ENCODE assay signal across 25 cellular contexts in the genomic region with DNA sequence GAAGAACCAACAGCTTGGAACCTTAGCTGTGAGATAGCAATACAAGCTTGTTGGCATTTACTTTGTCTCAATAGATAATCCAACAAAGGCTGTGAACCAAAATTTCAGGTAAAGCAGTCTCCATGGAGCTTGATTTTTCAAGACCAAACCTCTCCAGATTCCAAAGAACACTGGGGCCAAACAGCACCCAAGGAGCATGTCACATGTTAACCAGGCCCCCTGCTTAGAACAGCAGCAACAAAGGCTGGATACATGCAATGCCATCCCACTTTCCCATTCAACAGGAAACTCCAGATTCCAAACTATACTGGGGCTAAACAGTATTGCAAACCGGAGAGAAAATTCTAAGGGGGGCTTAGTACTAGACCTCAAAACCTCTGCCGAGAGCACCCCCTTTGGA.
"Had no signal": no experiment of that assay in that cellular context is flagged by ENCODE, and none has a peak within 500 bp of the region (broad histone marks: within the 10 kb centered on the region; RNA-seq: fewer than 3 reads in every experiment).

No MANE protein-coding gene starts in this region.

- H3K4me3 ChIP-seq: left ventricle myocardium inferior, lung, pancreas, prostate gland, skin epidermis, suprapubic skin, thoracic aorta, tibial nerve, uterus had no signal

- ATAC-seq: natural killer cell treated with Interleukin-12 subunit alpha and Interleukin-12 subunit beta and Interleukin-15 and Interleukin-18, amount 100 ng/mL, for 72 hours; pancreas; right cardiac atrium; sciatic nerve had no signal

- H3K27me3 Mint-ChIP-seq: naive B cell; natural killer cell treated with Interleukin-12 subunit alpha and Interleukin-12 subunit beta and Interleukin-15 and Interleukin-18, amount 100 ng/mL, for 72 hours; stimulated activated naive CD8-positive, alpha-beta T cell treated with anti-CD3 and anti-CD28 coated beads, Interleukin-15, Interleukin-2, amounts not matched to agents 100 ng/mL and 50 ng/mL, for 24 hours; type B pancreatic cell had no signal

- H3K4me1 ChIP-seq: left ventricle myocardium inferior, pancreas, prostate gland, tibial nerve, uterus had no signal

- H3K9me3 ChIP-seq: left ventricle myocardium inferior, pancreas, prostate gland, suprapubic skin, thoracic aorta, tibial nerve, uterus had no signal

- H3K4me3 Mint-ChIP-seq: mesothelial cell of epicardium; naive B cell; natural killer cell treated with Interleukin-12 subunit alpha and Interleukin-12 subunit beta and Interleukin-15 and Interleukin-18, amount 100 ng/mL, for 72 hours; stimulated activated naive CD8-positive, alpha-beta T cell treated with anti-CD3 and anti-CD28 coated beads, Interleukin-15, Interleukin-2, amounts not matched to agents 100 ng/mL and 50 ng/mL, for 24 hours; type B pancreatic cell had no signal

- H3K27me3 ChIP-seq: pancreas, suprapubic skin, tibial nerve, uterus had no signal

- H3K36me3 Mint-ChIP-seq: naive B cell had no signal

- H3K27ac Mint-ChIP-seq: mesothelial cell of epicardium; natural killer cell treated with Interleukin-12 subunit alpha and Interleukin-12 subunit beta and Interleukin-15 and Interleukin-18, amount 100 ng/mL, for 72 hours; stimulated activated naive CD8-positive, alpha-beta T cell treated with anti-CD3 and anti-CD28 coated beads, Interleukin-15, Interleukin-2, amounts not matched to agents 100 ng/mL and 50 ng/mL, for 24 hours; type B pancreatic cell had no signal

- DNase-seq: islet precursor cell; left ventricle myocardium inferior; mesendoderm; naive B cell; pancreas; posterior cingulate gyrus; retina; right cardiac atrium; stimulated activated CD4-positive, alpha-beta T cell treated with anti-CD3 and anti-CD28 coated beads, Interleukin-12 subunit alpha, Interleukin-12 subunit beta, amount 100 ng/mL, for 4 hours; stimulated activated CD4-positive, alpha-beta T cell treated with anti-CD3 and anti-CD28 coated beads, Interleukin-15, amount 100 ng/mL, for 24 hours; stimulated activated CD4-positive, alpha-beta T cell treated with anti-CD3 and anti-CD28 coated beads, Interleukin-2, amount 100 ng/mL, for 24 hours; stimulated activated CD4-positive, alpha-beta T cell treated with anti-CD3 and anti-CD28 coated beads, Interleukin-4, amount 100 ng/mL, for 1 hour; stimulated activated naive CD4-positive, alpha-beta T cell; uterus had no signal

- H3K27ac ChIP-seq: left ventricle myocardium inferior, pancreas, prostate gland, skin epidermis, suprapubic skin, thoracic aorta, tibial nerve, uterus had no signal

- H3K36me3 ChIP-seq: left ventricle myocardium inferior, pancreas, prostate gland, suprapubic skin, thoracic aorta, uterus had no signal
